ENCODE assay signal across 16 cellular contexts in genomic region chr1:34113362-34113761, GRCh38. TPM values are rescaled to one million over a fixed set of nuclear protein-coding genes. Genes with fewer than 3 reads are reported as not detected.
DNase-seq lines count a peak whose midpoint lies in the region; ATAC-seq, FAIRE-seq and TF ChIP-seq lines count a peak whose summit lies in the region.
"Had no signal": no experiment of that assay in that cellular context is flagged by ENCODE, and none has a peak within 500 bp of the region (broad histone marks: within the 10 kb centered on the region; RNA-seq: fewer than 3 reads in every experiment).

No MANE protein-coding gene starts in this region.

- H3K4me2 ChIP-seq in BLaER1: peak overlapping the region; percentile 60

- H4K20me1 ChIP-seq in BLaER1: no peaks in the 10 kb centered on the region

- H3K4me1 ChIP-seq in BLaER1 (peaks cover 33% of the 10 kb centered on the region), adipocyte (ENCODE audit: control insufficient read depth, insufficient read depth, low read length) (peaks cover 6% of the 10 kb centered on the region)
- no peaks in the 10 kb centered on the region for H3K4me1 ChIP-seq in CD8-positive, alpha-beta T cell (ENCODE audit: insufficient read depth, low read length)
- H3K4me1 ChIP-seq: HAP-1 had no signal

- no peak overlapping the region for H3K4me3 ChIP-seq in BLaER1
- H3K4me3 ChIP-seq in adipocyte (ENCODE audit: low read length): no peak overlapping the region
- no peak overlapping the region for H3K4me3 ChIP-seq in CD8-positive, alpha-beta T cell (ENCODE audit: low read depth, low read length)
- H3K4me3 ChIP-seq: HAP-1, K562 had no signal

- H3K27ac Mint-ChIP-seq in CD8-positive, alpha-beta T cell: no peak overlapping the region
- no peak overlapping the region for H3K27ac Mint-ChIP-seq in activated CD4-positive, alpha-beta T cell treated with anti-CD3 and anti-CD28 coated beads, Interleukin-2, amount 10 ng/mL, durations not matched to agents 7 days and 5 days
- H3K27ac Mint-ChIP-seq: activated naive CD8-positive, alpha-beta T cell treated with anti-CD3 and anti-CD28 coated beads for 36 hours; memory B cell had no signal

- CTCF ChIA-PET in CD8-positive, alpha-beta T cell (lab: Charles Lee): no interaction called here
- CTCF ChIA-PET in activated CD4-positive, alpha-beta T cell treated with anti-CD3 and anti-CD28 coated beads, Interleukin-2, amount 10 ng/mL, durations not matched to agents 7 days and 5 days (lab: Charles Lee): no interaction called here

- H3K4me1 Mint-ChIP-seq in CD8-positive, alpha-beta T cell (ENCODE audit: low read depth): no peaks in the 10 kb centered on the region
- no peaks in the 10 kb centered on the region for H3K4me1 Mint-ChIP-seq in activated CD4-positive, alpha-beta T cell treated with anti-CD3 and anti-CD28 coated beads, Interleukin-2, amount 10 ng/mL, durations not matched to agents 7 days and 5 days
- H3K4me1 Mint-ChIP-seq: activated naive CD8-positive, alpha-beta T cell treated with anti-CD3 and anti-CD28 coated beads for 36 hours; central memory CD8-positive, alpha-beta T cell; memory B cell had no signal

- no peak overlapping the region for H3K4me3 Mint-ChIP-seq in CD8-positive, alpha-beta T cell
- no peak overlapping the region for H3K4me3 Mint-ChIP-seq in activated CD4-positive, alpha-beta T cell treated with anti-CD3 and anti-CD28 coated beads, Interleukin-2, amount 10 ng/mL, durations not matched to agents 7 days and 5 days
- H3K4me3 Mint-ChIP-seq: activated naive CD8-positive, alpha-beta T cell treated with anti-CD3 and anti-CD28 coated beads for 36 hours; central memory CD8-positive, alpha-beta T cell; memory B cell had no signal

- no peak overlapping the region for H3K9ac ChIP-seq in BLaER1
- peak overlapping the region; percentile 26 for H3K9ac ChIP-seq in adipocyte (ENCODE audit: low read length)

- H3K27ac ChIP-seq in BLaER1: peak overlapping the region; percentile 45
- no peak overlapping the region for H3K27ac ChIP-seq in CD8-positive, alpha-beta T cell (ENCODE audit: low read depth, low read length)
- H3K27ac ChIP-seq: neutrophil had no signal

- peaks cover 16% of the 10 kb centered on the region for H3K9me3 Mint-ChIP-seq in CD8-positive, alpha-beta T cell
- peaks cover 7% of the 10 kb centered on the region for H3K9me3 Mint-ChIP-seq in activated CD4-positive, alpha-beta T cell treated with anti-CD3 and anti-CD28 coated beads, Interleukin-2, amount 10 ng/mL, durations not matched to agents 7 days and 5 days

- no peaks in the 10 kb centered on the region for H3K36me3 ChIP-seq in BLaER1
- H3K36me3 ChIP-seq in adipocyte (ENCODE audit: control insufficient read depth, insufficient read depth, low read length, severe bottlenecking): no peaks in the 10 kb centered on the region
- no peaks in the 10 kb centered on the region for H3K36me3 ChIP-seq in CD8-positive, alpha-beta T cell (ENCODE audit: insufficient read depth, low read length)
- H3K36me3 ChIP-seq: HAP-1, neutrophil had no signal

- H3K27me3 Mint-ChIP-seq in CD8-positive, alpha-beta T cell (ENCODE audit: low read depth): no peaks in the 10 kb centered on the region
- no peaks in the 10 kb centered on the region for H3K27me3 Mint-ChIP-seq in activated CD4-positive, alpha-beta T cell treated with anti-CD3 and anti-CD28 coated beads, Interleukin-2, amount 10 ng/mL, durations not matched to agents 7 days and 5 days
- H3K27me3 Mint-ChIP-seq: activated naive CD8-positive, alpha-beta T cell treated with anti-CD3 and anti-CD28 coated beads for 36 hours had no signal

- no peaks in the 10 kb centered on the region for H3K36me3 Mint-ChIP-seq in CD8-positive, alpha-beta T cell
- no peaks in the 10 kb centered on the region for H3K36me3 Mint-ChIP-seq in activated CD4-positive, alpha-beta T cell treated with anti-CD3 and anti-CD28 coated beads, Interleukin-2, amount 10 ng/mL, durations not matched to agents 7 days and 5 days (ENCODE audit: low read depth)
- H3K36me3 Mint-ChIP-seq: memory B cell had no signal

- FAIRE-seq in RCC 7860 (lab: Jason Lieb, UNC): no peak
- FAIRE-seq: endothelial cell of umbilical vein, K562 had no signal

- TF ChIP-seq CTCF in CD8-positive, alpha-beta T cell (IDR thresholded peaks at IDR 0.05): no peak

- intact Hi-C loops in CD8-positive, alpha-beta T cell (cut with DNase I, micrococcal nuclease): no loop called here

- H3K9me3 ChIP-seq in BLaER1 (peaks cover 11% of the 10 kb centered on the region), adipocyte (ENCODE audit: control insufficient read depth, low read length) (peaks cover 15% of the 10 kb centered on the region)
- H3K9me3 ChIP-seq in CD8-positive, alpha-beta T cell (ENCODE audit: low read length): no peaks in the 10 kb centered on the region
- H3K9me3 ChIP-seq: HAP-1, neutrophil had no signal

- no peak for ATAC-seq in CD8-positive, alpha-beta T cell
- ATAC-seq: K562 had no signal

- DNase-seq in ELF-1 (ENCODE audit: low read depth, low spot score): peak; percentile 80
- peak; percentile 15 for DNase-seq in adipocyte (ENCODE audit: low read depth)
- DNase-seq in inferior parietal cortex (ENCODE audit: extremely low spot score): peak; percentile 22
- no peak for DNase-seq in RCC 7860 (ENCODE audit: low spot score)
- no peak for DNase-seq in CD8-positive, alpha-beta T cell
- DNase-seq in activated CD4-positive, alpha-beta T cell treated with anti-CD3 and anti-CD28 coated beads, Interleukin-2, amount 10 ng/mL, durations not matched to agents 7 days and 5 days: no peak
- DNase-seq: activated naive CD8-positive, alpha-beta T cell treated with anti-CD3 and anti-CD28 coated beads for 36 hours; NCI-H187; stimulated activated naive CD4-positive, alpha-beta T cell treated with Interleukin-2 at 50 U/mL for 16 hours had no signal

- POLR2A ChIA-PET in CD8-positive, alpha-beta T cell (lab: Charles Lee): no interaction called here
- POLR2A ChIA-PET in activated CD4-positive, alpha-beta T cell treated with anti-CD3 and anti-CD28 coated beads, Interleukin-2, amount 10 ng/mL, durations not matched to agents 7 days and 5 days (lab: Charles Lee): no interaction called here

- H3K27me3 ChIP-seq in BLaER1 (no peaks in the 10 kb centered on the region), adipocyte (replicated peaks; ENCODE audit: control insufficient read depth, insufficient read depth, low read length) (no peaks in the 10 kb centered on the region)
- H3K27me3 ChIP-seq in CD8-positive, alpha-beta T cell (ENCODE audit: insufficient read depth, low read length): no peaks in the 10 kb centered on the region
- H3K27me3 ChIP-seq: neutrophil had no signal

RNA-seq across cellular contexts. Expression of gene CSMD2, which starts 51.7 kb away (rescaled TPM):
- total RNA-seq in CD8-positive, alpha-beta T cell: not detected
- not detected for total RNA-seq in activated CD4-positive, alpha-beta T cell treated with anti-CD3 and anti-CD28 coated beads, Interleukin-2, amount 10 ng/mL, durations not matched to agents 7 days and 5 days
- total RNA-seq: activated naive CD8-positive, alpha-beta T cell treated with anti-CD3 and anti-CD28 coated beads for 36 hours; endothelial cell of umbilical vein; K562 had no signal

Comparison
In these comparisons a context has a peak if more than half of its experiments do, and no peak if none do; other contexts are left out.
1. DNase-seq: peak in ELF-1 (single experiment), adipocyte (single experiment) and inferior parietal cortex (single experiment); none in RCC 7860 (single experiment), CD8-positive, alpha-beta T cell (0 of 7) and activated CD4-positive, alpha-beta T cell treated with anti-CD3 and anti-CD28 coated beads, Interleukin-2, amount 10 ng/mL, durations not matched to agents 7 days and 5 days (single experiment).